In genomic region chr3:124559650-124560405, GRCh38 we compare ENCODE assay signal across 8 cellular contexts.
A peak's percentile ranks its signal among the peaks of the same experiment; 100 is the strongest.
DNase-seq lines count a peak whose midpoint lies in the region; ATAC-seq and TF ChIP-seq lines count a peak whose summit lies in the region.

No MANE protein-coding gene starts in this region.

- no peaks in the 10 kb centered on the region for H3K9me3 Mint-ChIP-seq in CD14-positive monocyte

- TF ChIP-seq CTCF in CD14-positive monocyte (IDR thresholded peaks at IDR 0.05), result peak; percentile 81

- intact Hi-C loops in CD14-positive monocyte (cut with micrococcal nuclease), result no loop called here

- no peak overlapping the region for H3K4me3 Mint-ChIP-seq in CD14-positive monocyte

- peaks cover 12 to 19% (median 15%) of the 10 kb centered on the region in 3 donors for H3K27me3 Mint-ChIP-seq in CD14-positive monocyte (ENCODE audit: low read depth in 3 of 3)

- H3K4me1 Mint-ChIP-seq in CD14-positive monocyte, result peaks cover 2% of the 10 kb centered on the region

- ATAC-seq in left lobe of liver (peak; percentile 90), GM21723 (IDR thresholded peaks at IDR 0.05; ENCODE audit: unreplicated experiment) (no peak)

- no peaks in the 10 kb centered on the region for H3K36me3 Mint-ChIP-seq in CD14-positive monocyte

- DNase-seq in CD14-positive monocyte (ENCODE audit: low spot score), result no peak
- peak; percentile 69 for DNase-seq in HCEC 1CT
- DNase-seq in NCI-H2227 (lab: John Stamatoyannopoulos, UW; ENCODE audit: unreplicated experiment), result peak; percentile 82
- peak; percentile 59 for DNase-seq in activated CD4-positive, CD25-positive, alpha-beta regulatory T cell treated with anti-CD3 and anti-CD28 coated beads, Interleukin-2, amount 50 U/mL, for 72 hours
- DNase-seq in cerebellum (ENCODE audit: low spot score), result peak; percentile 63
- DNase-seq in left lobe of liver (ENCODE audit: low spot score), result peak; percentile 74
- peak; percentile 35 for DNase-seq in stimulated activated CD4-positive, alpha-beta T cell treated with anti-CD3 and anti-CD28 coated beads, Interleukin-2, amount 100 ng/mL, for 4 hours (ENCODE audit: low read depth)

- H3K27ac Mint-ChIP-seq in CD14-positive monocyte, result no peak overlapping the region
